ENCODE assay signal across 8 cellular contexts in the genomic region with DNA sequence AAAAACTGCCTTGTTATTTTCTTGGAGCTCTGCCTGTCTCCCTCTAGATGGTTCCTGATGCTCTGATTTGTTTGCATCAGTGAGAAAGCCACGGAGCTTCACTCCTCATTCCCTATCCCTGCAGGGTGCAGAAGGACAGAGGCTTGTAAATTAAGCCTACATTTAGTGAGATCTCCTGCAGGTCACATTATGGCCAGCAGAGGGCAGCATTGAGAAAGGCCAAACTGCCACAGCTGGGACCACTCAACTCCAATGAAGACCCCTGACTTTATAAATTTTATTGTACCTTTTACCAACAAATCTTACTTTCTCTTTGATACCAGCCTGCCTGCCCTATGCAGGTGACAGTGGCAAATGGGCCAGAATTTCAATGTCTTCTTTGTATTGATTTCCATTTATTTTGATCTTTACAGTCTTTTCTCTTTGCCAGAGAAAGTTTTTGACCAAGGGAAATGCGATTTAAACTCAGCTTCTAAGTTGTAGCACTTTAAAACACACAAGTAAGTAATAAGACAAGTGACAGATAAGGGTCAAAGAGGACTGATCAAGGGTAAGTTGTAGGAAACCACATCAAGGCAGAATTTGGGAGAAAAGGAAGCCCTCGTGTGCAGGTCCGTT.
DNase-seq lines count a peak whose midpoint lies in the region; ATAC-seq, FAIRE-seq and TF ChIP-seq lines count a peak whose summit lies in the region.

No MANE protein-coding gene starts in this region.

- ATAC-seq in HG02763 (IDR thresholded peaks at IDR 0.05; ENCODE audit: unreplicated experiment) = peak; percentile 66
- no peak for ATAC-seq in PC-3

- POLR2A ChIA-PET in PC-3 (lab: Charles Lee; ENCODE audit: unreplicated experiment) = no interaction called here

- no peak overlapping the region for H3K9ac ChIP-seq in PC-3 (ENCODE audit: low read length)

- H4K20me1 ChIP-seq in PC-3 (ENCODE audit: low read length) = no peaks in the 10 kb centered on the region

- no peaks in the 10 kb centered on the region for H3K79me2 ChIP-seq in PC-3 (ENCODE audit: low read length)

- DNase-seq in GM06990 (ENCODE audit: extremely low read depth, insufficient read length) (no peak), PC-3 (peak; percentile 41), astrocyte of the cerebellum (ENCODE audit: low read depth) (peak; percentile 0), NCI-H187 treated with DMSO at 0.1 percent for 48 hours (lab: John Stamatoyannopoulos, UW) (no peak)
- DNase-seq in stimulated activated CD4-positive, alpha-beta T cell treated with anti-CD3 and anti-CD28 coated beads, Interleukin-1b, Interleukin-23, amount 100 ng/mL, for 4 hours (ENCODE audit: low read depth in 2 of 2) = peak; percentile 0 to 12

- H3K9me2 ChIP-seq in PC-3 (replicated peaks; ENCODE audit: low read length) = no peaks in the 10 kb centered on the region

- H3K4me3 ChIP-seq in GM06990 (replicated peaks; ENCODE audit: low read depth, low read length) (no peak overlapping the region), PC-3 (ENCODE audit: low read length) (no peak overlapping the region), astrocyte of the cerebellum (ENCODE audit: low read depth, low read length) (no peak overlapping the region)

- CTCF ChIA-PET in PC-3 (lab: Charles Lee) = no interaction called here

- no peaks in the 10 kb centered on the region for H3F3A ChIP-seq in PC-3 (ENCODE audit: low read length, unreplicated experiment)

- peak; percentile 77 for FAIRE-seq in islet of Langerhans (lab: Jason Lieb, UNC)

- in situ Hi-C loops in astrocyte of the cerebellum (cut with HindIII; ENCODE audit: low sequenced_read_pairs) = no loop called here

- H3K27ac ChIP-seq in 22Rv1 (no peak overlapping the region), PC-3 (ENCODE audit: low read length) (no peak overlapping the region)

- H3K36me3 ChIP-seq in GM06990 (ENCODE audit: control insufficient read depth, insufficient read depth, low read length) = no peaks in the 10 kb centered on the region
- H3K36me3 ChIP-seq in PC-3 (ENCODE audit: low read depth, low read length) = no peaks in the 10 kb centered on the region

- no peaks in the 10 kb centered on the region for H3K27me3 ChIP-seq in GM06990 (replicated peaks; ENCODE audit: control insufficient read depth, insufficient read depth, low read length)
- no peaks in the 10 kb centered on the region for H3K27me3 ChIP-seq in PC-3 (ENCODE audit: low read length)

- H3K4me1 ChIP-seq in PC-3 (ENCODE audit: insufficient read depth, low read length) = no peaks in the 10 kb centered on the region

- no TSS peak for BruUV-seq in PC-3 (replicated peaks; lab: Mats Ljungman, UMichigan)

- H2AFZ ChIP-seq in PC-3 (ENCODE audit: low read length) = no peak overlapping the region

- TF ChIP-seq CTCF in 22Rv1 (IDR thresholded peaks at IDR 0.05) = peak; percentile 96
- peak; percentile 78 for TF ChIP-seq CTCF in GM06990 (IDR thresholded peaks at IDR 0.05; ENCODE audit: insufficient read depth, low read length, poor library complexity, severe bottlenecking)
- peak; percentile 83 for TF ChIP-seq CTCF in PC-3 (conservative IDR thresholded peaks at IDR 0.05; ENCODE audit: low read depth, low read length)
- peak; percentile 68 for TF ChIP-seq CTCF in astrocyte of the cerebellum (IDR thresholded peaks at IDR 0.05; ENCODE audit: low read depth, low read length, missing control alignments)

- H3K4me2 ChIP-seq in PC-3 (ENCODE audit: low read length) = no peak overlapping the region

- intact Hi-C loops in PC-3 (cut with micrococcal nuclease) = no loop called here

- H3K9me3 ChIP-seq in PC-3 (ENCODE audit: low read length) = no peaks in the 10 kb centered on the region; the same call in 1 of the 2 replicates

Comparison
In these comparisons a context has a peak if more than half of its experiments do, and no peak if none do; other contexts are left out.
1. DNase-seq: peak in PC-3 (single experiment), astrocyte of the cerebellum (single experiment) and stimulated activated CD4-positive, alpha-beta T cell treated with anti-CD3 and anti-CD28 coated beads, Interleukin-1b, Interleukin-23, amount 100 ng/mL, for 4 hours (2 of 2); none in GM06990 (single experiment) and NCI-H187 treated with DMSO at 0.1 percent for 48 hours (single experiment).
2. Peak in every context shown above with its lines, with median percentiles within 50 percentile points of each other: CTCF ChIP-seq.